8 cellular contexts compared by ENCODE assay signal in genomic region chr10:103452714-103453230, GRCh38. TPM values are rescaled to one million over a fixed set of nuclear protein-coding genes. Genes with fewer than 3 reads are reported as not detected.
DNase-seq lines count a peak whose midpoint lies in the region; ATAC-seq and TF ChIP-seq lines count a peak whose summit lies in the region.

No MANE protein-coding gene starts in this region.

- H3K27me3 Mint-ChIP-seq in natural killer cell treated with Interleukin-12 subunit alpha and Interleukin-12 subunit beta and Interleukin-15 and Interleukin-18, amount 100 ng/mL, for 72 hours = no peaks in the 10 kb centered on the region
- H3K27me3 Mint-ChIP-seq in endodermal cell (ENCODE audit: insufficient read depth) = no peaks in the 10 kb centered on the region

- TF ChIP-seq CTCF in AG09309 (IDR thresholded peaks at IDR 0.05; ENCODE audit: control insufficient read depth, insufficient read depth, low read depth, low read length, missing control alignments) = no peak
- no peak for TF ChIP-seq CTCF in coronary artery (IDR thresholded peaks at IDR 0.05)
- TF ChIP-seq CTCF in endodermal cell (conservative IDR thresholded peaks at IDR 0.05) = no peak

- DNase-seq in AG09309 (ENCODE audit: low read depth) = no peak
- DNase-seq in coronary artery (ENCODE audit: low spot score) = no peak
- no peak for DNase-seq in natural killer cell treated with Interleukin-12 subunit alpha and Interleukin-12 subunit beta and Interleukin-15 and Interleukin-18, amount 100 ng/mL, for 72 hours (ENCODE audit: low spot score)
- DNase-seq in NCI-H510A treated with DMSO at 0.1 percent for 48 hours (lab: John Stamatoyannopoulos, UW) = no peak
- no peak for DNase-seq in effector CD4-positive, alpha-beta T cell
- no peak for DNase-seq in endodermal cell

- no peaks in the 10 kb centered on the region for H3K27me3 ChIP-seq in HUES48 (ENCODE audit: control insufficient read depth, insufficient read depth, low read length)
- no peaks in the 10 kb centered on the region for H3K27me3 ChIP-seq in endodermal cell (ENCODE audit: control insufficient read depth, insufficient read depth, low read length, poor library complexity, severe bottlenecking)

- 88 to 92% methylated on average over 16 of the region's 16 CpGs for WGBS in endodermal cell (ENCODE audit: insufficient coverage in 1 of 2, insufficient read length in 1 of 2), 2 experiments

- H3K9me3 Mint-ChIP-seq in natural killer cell treated with Interleukin-12 subunit alpha and Interleukin-12 subunit beta and Interleukin-15 and Interleukin-18, amount 100 ng/mL, for 72 hours = no peaks in the 10 kb centered on the region
- H3K9me3 Mint-ChIP-seq in endodermal cell = no peaks in the 10 kb centered on the region

- H3K4me1 Mint-ChIP-seq in natural killer cell treated with Interleukin-12 subunit alpha and Interleukin-12 subunit beta and Interleukin-15 and Interleukin-18, amount 100 ng/mL, for 72 hours (ENCODE audit: low read depth in 2 of 2) = peaks cover 33 to 51% of the 10 kb centered on the region in 2 donors
- no peaks in the 10 kb centered on the region for H3K4me1 Mint-ChIP-seq in endodermal cell

- H3K9me3 ChIP-seq in HUES48 (ENCODE audit: control insufficient read depth, insufficient read depth, low read length) (no peaks in the 10 kb centered on the region), endodermal cell (ENCODE audit: control insufficient read depth, low read length) (no peaks in the 10 kb centered on the region)

- H3K27ac ChIP-seq in HUES48 (ENCODE audit: low read depth, low read length) = no peak overlapping the region
- H3K27ac ChIP-seq in coronary artery = peak overlapping the region; percentile 95 to 96
- no peak overlapping the region for H3K27ac ChIP-seq in endodermal cell (ENCODE audit: low read depth, low read length)

- H3K4me1 ChIP-seq in HUES48 (ENCODE audit: control insufficient read depth, insufficient read depth, low read length) = no peaks in the 10 kb centered on the region
- H3K4me1 ChIP-seq in endodermal cell (ENCODE audit: control insufficient read depth, insufficient read depth, low read length) = no peaks in the 10 kb centered on the region

- H3K4me3 Mint-ChIP-seq in natural killer cell treated with Interleukin-12 subunit alpha and Interleukin-12 subunit beta and Interleukin-15 and Interleukin-18, amount 100 ng/mL, for 72 hours = peak overlapping the region; percentile 71
- H3K4me3 Mint-ChIP-seq in endodermal cell = no peak overlapping the region

- H3K36me3 ChIP-seq in HUES48 (ENCODE audit: control insufficient read depth, insufficient read depth, low read length) = peaks cover 2% of the 10 kb centered on the region
- peaks cover under 1% of the 10 kb centered on the region for H3K36me3 ChIP-seq in endodermal cell (ENCODE audit: control insufficient read depth, insufficient read depth, low read length)

- peaks cover 6% of the 10 kb centered on the region for H3K36me3 Mint-ChIP-seq in natural killer cell treated with Interleukin-12 subunit alpha and Interleukin-12 subunit beta and Interleukin-15 and Interleukin-18, amount 100 ng/mL, for 72 hours
- peaks cover 7% of the 10 kb centered on the region for H3K36me3 Mint-ChIP-seq in endodermal cell (ENCODE audit: low read depth)

- peak overlapping the region; percentile 64 to 79 for H3K27ac Mint-ChIP-seq in natural killer cell treated with Interleukin-12 subunit alpha and Interleukin-12 subunit beta and Interleukin-15 and Interleukin-18, amount 100 ng/mL, for 72 hours
- H3K27ac Mint-ChIP-seq in endodermal cell = no peak overlapping the region

- H3K4me3 ChIP-seq in AG09309 (ENCODE audit: control insufficient read depth, low read depth, low read length) (peak overlapping the region; percentile 96), HUES48 (ENCODE audit: low read depth, low read length) (peak overlapping the region; percentile 25; the same call in 1 of the 2 replicates), coronary artery (peak overlapping the region; percentile 90), endodermal cell (ENCODE audit: low read length) (no peak overlapping the region)

- ATAC-seq in natural killer cell treated with Interleukin-12 subunit alpha and Interleukin-12 subunit beta and Interleukin-15 and Interleukin-18, amount 100 ng/mL, for 72 hours = no peak
- no peak for ATAC-seq in HG02885 (IDR thresholded peaks at IDR 0.05; ENCODE audit: poor library complexity, unreplicated experiment)

- no peak overlapping the region for H3K9ac ChIP-seq in HUES48 (ENCODE audit: low read depth, low read length)
- no peak overlapping the region for H3K9ac ChIP-seq in endodermal cell (ENCODE audit: extremely low read depth, low read length, poor library complexity, severe bottlenecking)

RNA-seq across cellular contexts. Expression of gene CALHM2, which starts 0.6 kb away (rescaled TPM):
- total RNA-seq in natural killer cell treated with Interleukin-12 subunit alpha and Interleukin-12 subunit beta and Interleukin-15 and Interleukin-18, amount 100 ng/mL, for 72 hours = 10 to 100 TPM; 11.2 to 12.7 TPM
- total RNA-seq in endodermal cell = 1 to 10 TPM; 1.0 to 3.1 TPM
- 2.2 TPM for polyA plus RNA-seq in endodermal cell (2013, experiment 1 of 2)
- polyA plus RNA-seq in endodermal cell (2013, experiment 2 of 2) = 2.5 TPM

RNA-seq across cellular contexts. Expression of gene CALHM1, which starts 5.9 kb away (rescaled TPM):
- not detected for total RNA-seq in natural killer cell treated with Interleukin-12 subunit alpha and Interleukin-12 subunit beta and Interleukin-15 and Interleukin-18, amount 100 ng/mL, for 72 hours
- not detected for total RNA-seq in endodermal cell
- not detected for polyA plus RNA-seq in endodermal cell (2013, experiment 1 of 2)
- polyA plus RNA-seq in endodermal cell (2013, experiment 2 of 2) = 0.08 TPM

RNA-seq across cellular contexts. Expression of gene CALHM3, which starts 26.3 kb away (rescaled TPM):
- not detected for total RNA-seq in natural killer cell treated with Interleukin-12 subunit alpha and Interleukin-12 subunit beta and Interleukin-15 and Interleukin-18, amount 100 ng/mL, for 72 hours
- not detected for total RNA-seq in endodermal cell
- not detected for polyA plus RNA-seq in endodermal cell (2013, experiment 1 of 2)
- not detected for polyA plus RNA-seq in endodermal cell (2013, experiment 2 of 2)

RNA-seq across cellular contexts. Expression of gene NEURL1, which starts 40.7 kb away (rescaled TPM):
- total RNA-seq in natural killer cell treated with Interleukin-12 subunit alpha and Interleukin-12 subunit beta and Interleukin-15 and Interleukin-18, amount 100 ng/mL, for 72 hours = 1 to 10 TPM; 1.4 to 1.8 TPM
- under 1 TPM; 0.37 to 0.38 TPM for total RNA-seq in endodermal cell
- 1.6 TPM for polyA plus RNA-seq in endodermal cell (2013, experiment 1 of 2)
- polyA plus RNA-seq in endodermal cell (2013, experiment 2 of 2) = 1.2 TPM

RNA-seq across cellular contexts. Expression of gene PDCD11, which starts 56.3 kb away (rescaled TPM):
- total RNA-seq in natural killer cell treated with Interleukin-12 subunit alpha and Interleukin-12 subunit beta and Interleukin-15 and Interleukin-18, amount 100 ng/mL, for 72 hours = 100 to 1,000 TPM in 1 of 2 donors, 10 to 100 TPM in 1; 61.7 to 151 TPM
- 10 to 100 TPM; 62.3 to 65.8 TPM for total RNA-seq in endodermal cell
- polyA plus RNA-seq in endodermal cell (2013, experiment 1 of 2) = 33.6 TPM
- polyA plus RNA-seq in endodermal cell (2013, experiment 2 of 2) = 29.4 TPM

Comparison
In these comparisons a context has a peak if more than half of its experiments do, and no peak if none do; other contexts are left out.
1. H3K27ac ChIP-seq: peak in coronary artery (2 of 2); none in HUES48 (single experiment) and endodermal cell (single experiment).